In the genomic region with DNA sequence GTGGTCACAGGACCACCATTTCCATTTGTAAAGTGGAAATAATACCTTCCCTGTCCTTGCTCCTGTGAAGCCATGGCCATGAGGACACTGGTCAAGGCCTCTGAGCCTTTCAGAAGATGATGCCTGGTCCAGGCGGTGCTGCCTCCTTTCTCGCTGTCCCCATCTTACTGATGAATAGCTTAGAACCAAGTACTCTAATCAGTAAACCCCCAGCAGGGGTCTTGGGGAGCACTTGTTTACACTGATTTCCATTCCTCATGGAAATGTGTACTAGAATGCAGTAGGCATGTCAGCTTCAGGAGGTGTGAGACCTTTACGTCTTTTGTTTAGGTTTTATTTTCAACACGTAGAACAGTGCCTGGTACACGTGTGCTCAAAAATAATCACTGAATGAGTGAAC, we compare ENCODE assay signal across 33 cellular contexts.
DNase-seq lines count a peak whose midpoint lies in the region; ATAC-seq and TF ChIP-seq lines count a peak whose summit lies in the region.
"Had no signal": no experiment of that assay in that cellular context is flagged by ENCODE, and none has a peak within 500 bp of the region (broad histone marks: within the 10 kb centered on the region; RNA-seq: fewer than 3 reads in every experiment).

No MANE protein-coding gene starts in this region.

- H3K79me2 ChIP-seq in mesendoderm (ENCODE audit: control insufficient read depth, insufficient read depth, low read length), result no peaks in the 10 kb centered on the region

- H2BK15ac ChIP-seq in mesendoderm (replicated peaks; ENCODE audit: low read depth), result no peak overlapping the region

- H3K9ac ChIP-seq in endodermal cell (ENCODE audit: extremely low read depth, low read length, poor library complexity, severe bottlenecking), result no peak overlapping the region
- no peak overlapping the region for H3K9ac ChIP-seq in mesendoderm (ENCODE audit: low read length)
- H3K9ac ChIP-seq: BLaER1; BLaER1 treated with 17β-estradiol and CSF1 and Interleukin-3, amounts not matched to agents 10 nM and 100 nM had no signal

- intact Hi-C loops in activated CD4-positive, alpha-beta T cell treated with anti-CD3 and anti-CD28 coated beads, Interleukin-2, amount 10 ng/mL, durations not matched to agents 24 days and 14 days (cut with micrococcal nuclease), result no loop called here

- H2AK5ac ChIP-seq in mesendoderm (ENCODE audit: low read length), result no peak overlapping the region

- H3K4me3 ChIP-seq in endodermal cell (ENCODE audit: low read length) (no peak overlapping the region), mesendoderm (ENCODE audit: low read length) (no peak overlapping the region)
- H3K4me3 ChIP-seq: A549; BLaER1; BLaER1 treated with 17β-estradiol and CSF1 and Interleukin-3, amounts not matched to agents 10 nM and 100 nM had no signal

- H3K36me3 Mint-ChIP-seq in activated CD4-positive, alpha-beta T cell treated with anti-CD3 and anti-CD28 coated beads, Interleukin-2, amount 10 ng/mL, durations not matched to agents 24 days and 14 days (ENCODE audit: low read depth), result no peaks in the 10 kb centered on the region
- H3K36me3 Mint-ChIP-seq in activated CD4-positive, alpha-beta T cell treated with anti-CD3 and anti-CD28 coated beads, Interleukin-2, amount 10 ng/mL, durations not matched to agents 7 days and 5 days (ENCODE audit: low read depth), result no peaks in the 10 kb centered on the region
- peaks cover 26% of the 10 kb centered on the region for H3K36me3 Mint-ChIP-seq in endodermal cell (ENCODE audit: low read depth)
- H3K36me3 Mint-ChIP-seq in naive thymus-derived CD8-positive, alpha-beta T cell, result peaks cover 0 to 7% (median 4%) of the 10 kb centered on the region in 3 donors

- H3K4ac ChIP-seq in mesendoderm (ENCODE audit: low read depth, low read length), result no peak overlapping the region

- H3K4me1 Mint-ChIP-seq in activated CD4-positive, alpha-beta T cell treated with anti-CD3 and anti-CD28 coated beads, Interleukin-2, amount 10 ng/mL, durations not matched to agents 24 days and 14 days, result no peaks in the 10 kb centered on the region
- H3K4me1 Mint-ChIP-seq in activated CD4-positive, alpha-beta T cell treated with anti-CD3 and anti-CD28 coated beads, Interleukin-2, amount 10 ng/mL, durations not matched to agents 7 days and 5 days, result no peaks in the 10 kb centered on the region
- peaks cover 46% of the 10 kb centered on the region for H3K4me1 Mint-ChIP-seq in endodermal cell
- no peaks in the 10 kb centered on the region for H3K4me1 Mint-ChIP-seq in naive thymus-derived CD8-positive, alpha-beta T cell
- H3K4me1 Mint-ChIP-seq: B cell; CD4-positive, alpha-beta memory T cell; CD4-positive, CD25-positive, alpha-beta regulatory T cell; CD8-positive, alpha-beta memory T cell had no signal

- no peak overlapping the region for H3K4me3 Mint-ChIP-seq in activated CD4-positive, alpha-beta T cell treated with anti-CD3 and anti-CD28 coated beads, Interleukin-2, amount 10 ng/mL, durations not matched to agents 24 days and 14 days
- no peak overlapping the region for H3K4me3 Mint-ChIP-seq in activated CD4-positive, alpha-beta T cell treated with anti-CD3 and anti-CD28 coated beads, Interleukin-2, amount 10 ng/mL, durations not matched to agents 7 days and 5 days
- H3K4me3 Mint-ChIP-seq in endodermal cell, result peak overlapping the region; percentile 45
- no peak overlapping the region for H3K4me3 Mint-ChIP-seq in naive thymus-derived CD8-positive, alpha-beta T cell
- H3K4me3 Mint-ChIP-seq: B cell; CD14-positive monocyte; CD4-positive, alpha-beta memory T cell; CD4-positive, alpha-beta T cell; CD4-positive, CD25-positive, alpha-beta regulatory T cell; CD8-positive, alpha-beta memory T cell; CD8-positive, alpha-beta T cell had no signal

- H3K27me3 ChIP-seq in endodermal cell (ENCODE audit: control insufficient read depth, insufficient read depth, low read length, poor library complexity, severe bottlenecking) (no peaks in the 10 kb centered on the region), mesendoderm (ENCODE audit: insufficient read depth, low read length, poor library complexity) (no peaks in the 10 kb centered on the region)
- H3K27me3 ChIP-seq: BE2C; BLaER1; BLaER1 treated with 17β-estradiol and CSF1 and Interleukin-3, amounts not matched to agents 10 nM and 100 nM had no signal

- H3K23ac ChIP-seq in mesendoderm (ENCODE audit: low read length), result no peak overlapping the region

- 86 to 93% methylated on average over 5 of the region's 5 CpGs for WGBS in endodermal cell (ENCODE audit: insufficient coverage in 1 of 2, insufficient read length in 1 of 2), 2 experiments
- WGBS in mesendoderm (ENCODE audit: extremely low coverage, insufficient coverage, low lambda C conversion rate), result no CpG with 5 or more reads among the region's 5 CpGs

- DNase-seq in activated CD4-positive, alpha-beta T cell treated with anti-CD3 and anti-CD28 coated beads, Interleukin-2, amount 10 ng/mL, durations not matched to agents 24 days and 14 days, result peak; percentile 35
- no peak for DNase-seq in activated CD4-positive, alpha-beta T cell treated with anti-CD3 and anti-CD28 coated beads, Interleukin-2, amount 10 ng/mL, durations not matched to agents 7 days and 5 days
- DNase-seq in endodermal cell (peak; percentile 62), mesendoderm (peak; percentile 65)
- DNase-seq in naive thymus-derived CD8-positive, alpha-beta T cell, result no peak
- DNase-seq: 8988T; ACHN; AML-193; BE2C; C1 segment of cervical spinal cord; Caco-2; Calu3; CD4-positive, alpha-beta memory T cell; CD4-positive, alpha-beta T cell; CD4-positive, CD25-positive, alpha-beta regulatory T cell; CD8-positive, alpha-beta memory T cell; CD8-positive, alpha-beta T cell; COR-L47; DMS 273 treated with DMSO at 0.1 percent for 48 hours; DMS153; DMS53; DMS79; DMS79 treated with DMSO at 0.1 percent for 48 hours; DND-41; EL had no signal

- H3K9me3 ChIP-seq in endodermal cell (ENCODE audit: control insufficient read depth, low read length), result no peaks in the 10 kb centered on the region
- H3K9me3 ChIP-seq: A549; BE2C; BLaER1; BLaER1 treated with 17β-estradiol and CSF1 and Interleukin-3, amounts not matched to agents 10 nM and 100 nM; Caco-2 had no signal

- no peak overlapping the region for H4K8ac ChIP-seq in mesendoderm (ENCODE audit: low read depth, low read length)

- no peak overlapping the region for H3K18ac ChIP-seq in mesendoderm (ENCODE audit: low read length)

- no peak for ATAC-seq in naive thymus-derived CD8-positive, alpha-beta T cell
- ATAC-seq in GM19463 (IDR thresholded peaks at IDR 0.05; ENCODE audit: unreplicated experiment), result no peak
- ATAC-seq: A549; CD8-positive, alpha-beta T cell had no signal

- H3K4me2 ChIP-seq in mesendoderm (ENCODE audit: low read length), result no peak overlapping the region
- H3K4me2 ChIP-seq: A549; BLaER1; BLaER1 treated with 17β-estradiol and CSF1 and Interleukin-3, amounts not matched to agents 10 nM and 100 nM had no signal

- CTCF ChIA-PET in activated CD4-positive, alpha-beta T cell treated with anti-CD3 and anti-CD28 coated beads, Interleukin-2, amount 10 ng/mL, durations not matched to agents 7 days and 5 days (lab: Charles Lee), result no interaction called here

- POLR2A ChIA-PET in activated CD4-positive, alpha-beta T cell treated with anti-CD3 and anti-CD28 coated beads, Interleukin-2, amount 10 ng/mL, durations not matched to agents 7 days and 5 days (lab: Charles Lee), result no interaction called here
- POLR2A ChIA-PET in naive thymus-derived CD8-positive, alpha-beta T cell (lab: Charles Lee), result no interaction called here

- H3K27ac Mint-ChIP-seq in activated CD4-positive, alpha-beta T cell treated with anti-CD3 and anti-CD28 coated beads, Interleukin-2, amount 10 ng/mL, durations not matched to agents 24 days and 14 days, result no peak overlapping the region
- H3K27ac Mint-ChIP-seq in activated CD4-positive, alpha-beta T cell treated with anti-CD3 and anti-CD28 coated beads, Interleukin-2, amount 10 ng/mL, durations not matched to agents 7 days and 5 days, result no peak overlapping the region
- peak overlapping the region; percentile 27 for H3K27ac Mint-ChIP-seq in endodermal cell
- no peak overlapping the region for H3K27ac Mint-ChIP-seq in naive thymus-derived CD8-positive, alpha-beta T cell
- H3K27ac Mint-ChIP-seq: B cell; CD14-positive monocyte; CD4-positive, alpha-beta T cell; CD4-positive, CD25-positive, alpha-beta regulatory T cell; CD8-positive, alpha-beta T cell had no signal

- no peaks in the 10 kb centered on the region for H3K9me3 Mint-ChIP-seq in activated CD4-positive, alpha-beta T cell treated with anti-CD3 and anti-CD28 coated beads, Interleukin-2, amount 10 ng/mL, durations not matched to agents 24 days and 14 days
- H3K9me3 Mint-ChIP-seq in activated CD4-positive, alpha-beta T cell treated with anti-CD3 and anti-CD28 coated beads, Interleukin-2, amount 10 ng/mL, durations not matched to agents 7 days and 5 days, result no peaks in the 10 kb centered on the region
- no peaks in the 10 kb centered on the region for H3K9me3 Mint-ChIP-seq in endodermal cell
- H3K9me3 Mint-ChIP-seq in naive thymus-derived CD8-positive, alpha-beta T cell, result no peaks in the 10 kb centered on the region
- H3K9me3 Mint-ChIP-seq: CD14-positive monocyte; CD4-positive, alpha-beta memory T cell; CD4-positive, alpha-beta T cell; CD4-positive, CD25-positive, alpha-beta regulatory T cell; CD8-positive, alpha-beta memory T cell; CD8-positive, alpha-beta T cell had no signal

- no peak overlapping the region for H3K56ac ChIP-seq in mesendoderm (ENCODE audit: low read length)

- H3K27me3 Mint-ChIP-seq in activated CD4-positive, alpha-beta T cell treated with anti-CD3 and anti-CD28 coated beads, Interleukin-2, amount 10 ng/mL, durations not matched to agents 24 days and 14 days, result no peaks in the 10 kb centered on the region
- H3K27me3 Mint-ChIP-seq in activated CD4-positive, alpha-beta T cell treated with anti-CD3 and anti-CD28 coated beads, Interleukin-2, amount 10 ng/mL, durations not matched to agents 7 days and 5 days, result no peaks in the 10 kb centered on the region
- no peaks in the 10 kb centered on the region for H3K27me3 Mint-ChIP-seq in endodermal cell (ENCODE audit: insufficient read depth)
- no peaks in the 10 kb centered on the region for H3K27me3 Mint-ChIP-seq in naive thymus-derived CD8-positive, alpha-beta T cell
- H3K27me3 Mint-ChIP-seq: B cell; CD4-positive, alpha-beta memory T cell; CD4-positive, alpha-beta T cell; CD4-positive, CD25-positive, alpha-beta regulatory T cell had no signal

- no peak overlapping the region for H4K5ac ChIP-seq in mesendoderm (ENCODE audit: low read length)

- H3K27ac ChIP-seq in endodermal cell (ENCODE audit: low read depth, low read length) (no peak overlapping the region), mesendoderm (ENCODE audit: low read depth, low read length) (no peak overlapping the region)
- H3K27ac ChIP-seq: 22Rv1; A549; BLaER1; BLaER1 treated with 17β-estradiol and CSF1 and Interleukin-3, amounts not matched to agents 10 nM and 100 nM; C4-2B had no signal

- H3K36me3 ChIP-seq in endodermal cell (ENCODE audit: control insufficient read depth, insufficient read depth, low read length) (peaks cover 14% of the 10 kb centered on the region), mesendoderm (ENCODE audit: control insufficient read depth, insufficient read depth, low read length) (no peaks in the 10 kb centered on the region)
- H3K36me3 ChIP-seq: BE2C, BLaER1 had no signal

- H3K4me1 ChIP-seq in endodermal cell (ENCODE audit: control insufficient read depth, insufficient read depth, low read length) (peaks cover 22% of the 10 kb centered on the region), mesendoderm (ENCODE audit: control insufficient read depth, low read depth, low read length) (peaks cover 4% of the 10 kb centered on the region)
- H3K4me1 ChIP-seq: BE2C; BLaER1; BLaER1 treated with 17β-estradiol and CSF1 and Interleukin-3, amounts not matched to agents 10 nM and 100 nM had no signal

- no peak overlapping the region for H2BK5ac ChIP-seq in mesendoderm (ENCODE audit: low read length)

- no peak overlapping the region for H2BK120ac ChIP-seq in mesendoderm (ENCODE audit: low read depth, low read length)

- no peaks in the 10 kb centered on the region for H3K79me1 ChIP-seq in mesendoderm (ENCODE audit: low read length)

- TF ChIP-seq CTCF in endodermal cell (conservative IDR thresholded peaks at IDR 0.05), result no peak

Comparison
In these comparisons a context has a peak if more than half of its experiments do, and no peak if none do; other contexts are left out.
1. DNase-seq: peak in activated CD4-positive, alpha-beta T cell treated with anti-CD3 and anti-CD28 coated beads, Interleukin-2, amount 10 ng/mL, durations not matched to agents 24 days and 14 days (single experiment), endodermal cell (single experiment) and mesendoderm (single experiment); none in activated CD4-positive, alpha-beta T cell treated with anti-CD3 and anti-CD28 coated beads, Interleukin-2, amount 10 ng/mL, durations not matched to agents 7 days and 5 days (single experiment) and naive thymus-derived CD8-positive, alpha-beta T cell (0 of 10).